In genomic region chr22:38815844-38816243, GRCh38 we compare ENCODE assay signal across 23 cellular contexts. TPM values are rescaled to one million over a fixed set of nuclear protein-coding genes. Genes with fewer than 3 reads are reported as not detected.
A peak's percentile ranks its signal among the peaks of the same experiment; 100 is the strongest.
DNase-seq lines count a peak whose midpoint lies in the region; ATAC-seq, FAIRE-seq and TF ChIP-seq lines count a peak whose summit lies in the region.
"Had no signal": no experiment of that assay in that cellular context is flagged by ENCODE, and none has a peak within 500 bp of the region (broad histone marks: within the 10 kb centered on the region; RNA-seq: fewer than 3 reads in every experiment).

No MANE protein-coding gene starts in this region.

- FAIRE-seq in HepG2 (lab: Jason Lieb, UNC) = no peak
- no peak for FAIRE-seq in K562 (lab: Jason Lieb, UNC)
- FAIRE-seq: D721Med, G401.6, GM12891, GM19239 had no signal

- TF ChIP-seq RAD21 in HepG2 (CRISPR knock-in tag; IDR thresholded peaks at IDR 0.05) (no peak), K562 (CRISPR knock-in tag; conservative IDR thresholded peaks at IDR 0.05 in 1 of 2, IDR thresholded peaks at IDR 0.05 in 1 of 2) (no peak)

- no peak for ATAC-seq in HepG2
- ATAC-seq in right lobe of liver = no peak
- ATAC-seq in K562 = no peak

- 17% methylated on average over 1 of the region's 1 CpG for whole genome bisulfite sequencing in HepG2 (ENCODE audit: low lambda C conversion rate)
- WGBS in right lobe of liver (ENCODE audit: insufficient coverage, low coverage, low lambda C conversion rate, missing lambda C conversion rate) = 0% methylated on average over 1 of the region's 1 CpG
- 8% methylated on average over 1 of the region's 1 CpG for WGBS in K562 (ENCODE audit: insufficient coverage, low coverage, missing lambda C conversion rate)

- H3K4me3 ChIP-seq in HepG2 (replicated peaks in 1 of 3; ENCODE audit: insufficient read depth in 1 of 3, low read depth in 2 of 3, low read length in 3 of 3) = no peak overlapping the region
- no peak overlapping the region for H3K4me3 ChIP-seq in right lobe of liver
- no peak overlapping the region for H3K4me3 ChIP-seq in H7 (ENCODE audit: insufficient read depth, low read depth, low read length)
- no peak overlapping the region for H3K4me3 ChIP-seq in K562
- no peak overlapping the region for H3K4me3 ChIP-seq in effector memory CD4-positive, alpha-beta T cell (ENCODE audit: insufficient read depth, low read depth, low read length, poor library complexity, severe bottlenecking)
- H3K4me3 ChIP-seq: BLaER1 had no signal

- no peak for TF ChIP-seq CTCF in HepG2 (CRISPR knock-in tag; IDR thresholded peaks at IDR 0.05)
- no peak for TF ChIP-seq CTCF in right lobe of liver (IDR thresholded peaks at IDR 0.05)
- no peak for TF ChIP-seq CTCF in K562 (IDR thresholded peaks at IDR 0.05 in 2 of 3, conservative IDR thresholded peaks at IDR 0.05 in 1 of 3; ENCODE audit: insufficient read depth in 2 of 3, low read depth in 1 of 3, low read length in 3 of 3)

- no peak overlapping the region for H2AFZ ChIP-seq in HepG2 (ENCODE audit: low read length)
- H2AFZ ChIP-seq in K562 (ENCODE audit: low read depth, low read length) = no peak overlapping the region

- DNase-seq in HepG2 (ENCODE audit: low spot score) (no peak), right lobe of liver (no peak), H7 (peak; percentile 21), K562 (ENCODE audit: extremely low read depth in 1 of 4, low spot score in 3 of 4) (no peak), NCI-H2171 (lab: John Stamatoyannopoulos, UW) (no peak)
- DNase-seq in effector memory CD4-positive, alpha-beta T cell = no peak
- DNase-seq: ACHN; BE2C; C1 segment of cervical spinal cord; Caco-2; Calu3; CD4-positive, alpha-beta memory T cell; CD4-positive, CD25-positive, alpha-beta regulatory T cell; CD8-positive, alpha-beta memory T cell; DMS79 treated with DMSO at 0.1 percent for 48 hours; GF-D8 had no signal

- H3K4me1 ChIP-seq in HepG2 (ENCODE audit: insufficient read depth, low read length) (no peaks in the 10 kb centered on the region), right lobe of liver (no peaks in the 10 kb centered on the region), K562 (replicated peaks in 1 of 2; ENCODE audit: control insufficient read depth in 2 of 2, insufficient read depth in 2 of 2, low read length in 2 of 2) (no peaks in the 10 kb centered on the region)
- H3K4me1 ChIP-seq in effector memory CD4-positive, alpha-beta T cell (ENCODE audit: control insufficient read depth, insufficient read depth, low read length, poor library complexity, severe bottlenecking) = no peaks in the 10 kb centered on the region
- H3K4me1 ChIP-seq: Caco-2 had no signal

- TF ChIP-seq EP300 in HepG2 (IDR thresholded peaks at IDR 0.05; ENCODE audit: low read depth in 2 of 2, low read length in 2 of 2) (no peak), HepG2 (CRISPR knock-in tag; IDR thresholded peaks at IDR 0.05; ENCODE audit: borderline replicate concordance) (no peak), K562 (IDR thresholded peaks at IDR 0.05; ENCODE audit: low read length) (no peak)

- POLR2A ChIA-PET in HepG2 (lab: Yijun Ruan, JAX) (no interaction called here), K562 (lab: Yijun Ruan, JAX) (interaction anchor here (1.2 kb wide), 1 partner anchor 58 kb away, joined by 3 read pairs; no protein-coding TSS in a partner anchor)

- intact Hi-C loops in HepG2 (cut with micrococcal nuclease; ENCODE audit: unreplicated experiment) (no loop called here), right lobe of liver (cut with DNase I) (no loop called here), K562 (cut with micrococcal nuclease) (no loop called here)

- H3K9ac ChIP-seq in HepG2 (ENCODE audit: insufficient read depth, low read depth, low read length) (no peak overlapping the region), K562 (ENCODE audit: insufficient read depth in 1 of 2, low read depth in 2 of 2, low read length in 2 of 2) (no peak overlapping the region)
- H3K9ac ChIP-seq: BLaER1 had no signal

- H4K20me1 ChIP-seq in HepG2 (ENCODE audit: insufficient read depth, low read length) (no peaks in the 10 kb centered on the region), K562 (replicated peaks; ENCODE audit: control insufficient read depth, insufficient read depth, low read length) (no peaks in the 10 kb centered on the region)
- H4K20me1 ChIP-seq: BLaER1 had no signal

- no peak overlapping the region for H3K4me2 ChIP-seq in HepG2 (ENCODE audit: low read depth, low read length)
- H3K4me2 ChIP-seq in K562 (ENCODE audit: insufficient read depth, low read length) = no peak overlapping the region
- H3K4me2 ChIP-seq: BLaER1 had no signal

- no peaks in the 10 kb centered on the region for H3K9me1 ChIP-seq in K562 (ENCODE audit: control insufficient read depth, insufficient read depth, low read length)

- in situ Hi-C loops in HepG2 (cut with HindIII; ENCODE audit: extremely low pct_ligation_motif_present, low pct_unique_long_range_greater_than_20kb) (no loop called here), K562 (cut with MboI) (no loop called here)

- H3K79me2 ChIP-seq in HepG2 (ENCODE audit: insufficient read depth, low read length) (no peaks in the 10 kb centered on the region), K562 (ENCODE audit: control insufficient read depth, insufficient read depth, low read length) (no peaks in the 10 kb centered on the region)

- BruUV-seq in HepG2 (replicated peaks; lab: Mats Ljungman, UMichigan) = no TSS peak
- no TSS peak for BruUV-seq in K562 (replicated peaks; lab: Mats Ljungman, UMichigan)

- H3K36me3 ChIP-seq in HepG2 (replicated peaks in 1 of 2; ENCODE audit: control insufficient read depth in 1 of 2, insufficient read depth in 2 of 2, low read length in 2 of 2) (no peaks in the 10 kb centered on the region), right lobe of liver (no peaks in the 10 kb centered on the region), H7 (replicated peaks; ENCODE audit: control insufficient read depth, insufficient read depth, low read length) (no peaks in the 10 kb centered on the region), K562 (ENCODE audit: control insufficient read depth, insufficient read depth, low read length) (no peaks in the 10 kb centered on the region)
- H3K36me3 ChIP-seq in effector memory CD4-positive, alpha-beta T cell (ENCODE audit: control insufficient read depth, insufficient read depth, low read length) = no peaks in the 10 kb centered on the region
- H3K36me3 ChIP-seq: BE2C, BLaER1 had no signal

- CTCF ChIA-PET in HepG2 (lab: Yijun Ruan, JAX; ENCODE audit: low intra/inter-chr PET ratio, low total read pairs) = no interaction called here
- CTCF ChIA-PET in K562 (lab: Yijun Ruan, JAX; ENCODE audit: low intra/inter-chr PET ratio) = no interaction called here

- TF ChIP-seq POLR2A in HepG2 (IDR thresholded peaks at IDR 0.05; ENCODE audit: insufficient read depth in 1 of 2, low read depth in 2 of 2, low read length in 2 of 2) = no peak
- TF ChIP-seq POLR2A in right lobe of liver (IDR thresholded peaks at IDR 0.05) = no peak
- TF ChIP-seq POLR2A in K562 (conservative IDR thresholded peaks at IDR 0.05) = no peak

- H3K9me3 ChIP-seq in HepG2 (ENCODE audit: low read length) (no peaks in the 10 kb centered on the region), right lobe of liver (no peaks in the 10 kb centered on the region), K562 (replicated peaks; ENCODE audit: control insufficient read depth, insufficient read depth, low read depth, low read length) (no peaks in the 10 kb centered on the region)
- H3K9me3 ChIP-seq in effector memory CD4-positive, alpha-beta T cell (ENCODE audit: control insufficient read depth, low read length) = no peaks in the 10 kb centered on the region
- H3K9me3 ChIP-seq: BE2C, Caco-2 had no signal

- H3K27ac ChIP-seq in HepG2 (ENCODE audit: extremely low read length, insufficient read depth, low read length) = no peak overlapping the region
- no peak overlapping the region for H3K27ac ChIP-seq in right lobe of liver
- no peak overlapping the region for H3K27ac ChIP-seq in K562 (ENCODE audit: extremely low read depth, low read depth, low read length)
- H3K27ac ChIP-seq in effector memory CD4-positive, alpha-beta T cell (ENCODE audit: insufficient read depth, low read length, poor library complexity, severe bottlenecking) = no peak overlapping the region
- H3K27ac ChIP-seq: 22Rv1, BLaER1 had no signal

- H3K27me3 ChIP-seq in HepG2 (ENCODE audit: control insufficient read depth in 1 of 2, insufficient read depth in 2 of 2, low read length in 2 of 2) (peaks cover 0 to 5% of the 10 kb centered on the region in 2 experiments; a peak in 1 of 5 replicates), right lobe of liver (no peaks in the 10 kb centered on the region), H7 (ENCODE audit: control insufficient read depth, insufficient read depth, low read length) (no peaks in the 10 kb centered on the region), K562 (ENCODE audit: control insufficient read depth in 2 of 2, insufficient read depth in 2 of 2, low read length in 2 of 2) (peaks cover 0 to 21% of the 10 kb centered on the region in 2 experiments; a peak in 4 of 5 replicates)
- H3K27me3 ChIP-seq in effector memory CD4-positive, alpha-beta T cell (replicated peaks; ENCODE audit: control insufficient read depth, insufficient read depth, low read length, poor library complexity, severe bottlenecking) = no peaks in the 10 kb centered on the region
- H3K27me3 ChIP-seq: BE2C, BLaER1 had no signal

RNA-seq across cellular contexts. Expression of gene DNAL4, which starts 21.9 kb away (rescaled TPM):
- total RNA-seq in HepG2 (2016; rRNA removed; fragmentation: Illumina TruSeq; extraction: Trizol) (8.0 and 8.8 TPM in 2 replicates), right lobe of liver (1 to 10 TPM; 2.0 to 6.2 (median 5.1) TPM), K562 (2014; rRNA removed) (5.2 and 7.5 TPM in 2 replicates), K562 (2014; rRNA removed; fragmentation: Illumina TruSeq; extraction: Trizol) (4.2 and 4.7 TPM in 2 replicates), K562 (2015; rRNA removed; fragmentation: Illumina TruSeq; extraction: Trizol) (4.7 and 5.6 TPM in 2 replicates), K562 (2021) (5.9 and 6.1 TPM in 2 replicates)
- 8.4 and 10.6 TPM in 2 replicates for total RNA-seq in HepG2 (2016; cell fraction: cytosol; rRNA removed; fragmentation: Illumina TruSeq; extraction: Trizol; ENCODE audit: low read depth)
- total RNA-seq in HepG2 (2016; cell fraction: insoluble cytoplasmic fraction; rRNA removed; fragmentation: Illumina TruSeq; extraction: Trizol) = 7.8 and 8.3 TPM in 2 replicates
- 15.9 and 18.1 TPM in 2 replicates for total RNA-seq in HepG2 (2016; cell fraction: membrane; rRNA removed; fragmentation: Illumina TruSeq; extraction: Trizol)
- total RNA-seq in HepG2 (2016; cell fraction: nucleus; rRNA removed; fragmentation: Illumina TruSeq; extraction: Trizol) = 3.2 and 3.8 TPM in 2 replicates
- polyA plus RNA-seq in HepG2 (2011; rRNA removed) (9.0 and 10.7 TPM in 2 replicates), K562 (2011; rRNA removed) (6.9 and 8.9 TPM in 2 replicates), K562 (2014; fragmentation: Illumina TruSeq; extraction: Trizol) (9.4 and 11.3 TPM in 2 replicates), K562 (2014; fragmentation: Nextera tagmentation; extraction: Ambion mirVana) (under 1 TPM; 0.20 to 0.70 TPM), K562 (2014; rRNA removed) (7.8 and 8.3 TPM in 2 replicates)
- 11.6 and 14.0 TPM in 2 replicates for polyA plus RNA-seq in HepG2 (2011; cell fraction: cytosol; rRNA removed)
- 6.6 and 8.0 TPM in 2 replicates for polyA plus RNA-seq in HepG2 (2011; cell fraction: nucleus; rRNA removed)
- 4.6 and 5.9 TPM in 2 replicates for polyA plus RNA-seq in HepG2 (2012)
- polyA plus RNA-seq in HepG2 (2016; cell fraction: cytosol; fragmentation: Illumina TruSeq; extraction: Trizol; ENCODE audit: low read depth) = 10.5 and 11.9 TPM in 2 replicates
- polyA plus RNA-seq in HepG2 (2016; cell fraction: insoluble cytoplasmic fraction; fragmentation: Illumina TruSeq; extraction: Trizol; ENCODE audit: low read depth) = 7.7 and 9.2 TPM in 2 replicates
- 13.7 and 14.4 TPM in 2 replicates for polyA plus RNA-seq in HepG2 (2016; cell fraction: membrane; fragmentation: Illumina TruSeq; extraction: Trizol; ENCODE audit: low read depth)
- 5.5 and 8.1 TPM in 2 replicates for polyA plus RNA-seq in HepG2 (2016; cell fraction: nucleus; fragmentation: Illumina TruSeq; extraction: Trizol; ENCODE audit: insufficient read depth, low read depth)
- 6.9 and 10.7 TPM in 2 replicates for polyA minus RNA-seq in HepG2 (2011; rRNA and poly(A)+ RNA removed; ENCODE audit: low replicate concordance)
- polyA minus RNA-seq in HepG2 (2011; cell fraction: cytosol; rRNA and poly(A)+ RNA removed) = 1.5 and 2.4 TPM in 2 replicates
- 1.0 and 1.5 TPM in 2 replicates for polyA minus RNA-seq in HepG2 (2011; cell fraction: nucleus; rRNA and poly(A)+ RNA removed)
- total RNA-seq in H7 (2014; rRNA removed; shearing (Covaris generic)) = 19.0 and 26.8 TPM in 2 replicates
- 3.5 and 3.8 TPM in 2 replicates for total RNA-seq in K562 (2011; cell fraction: chromatin; rRNA removed; ENCODE audit: low replicate concordance)
- total RNA-seq in K562 (2011; cell fraction: nucleolus; rRNA removed) = 4.2 and 5.8 TPM in 2 replicates
- total RNA-seq in K562 (2011; cell fraction: nucleoplasm; rRNA removed) = 4.4 and 4.5 TPM in 2 replicates
- polyA plus RNA-seq in K562 (2011; cell fraction: cytosol; rRNA removed) = 10.5 and 12.7 TPM in 2 replicates
- polyA plus RNA-seq in K562 (2011; cell fraction: nucleus; rRNA removed) = 8.2 and 8.3 TPM in 2 replicates
- 6.6 and 12.2 TPM in 2 replicates for polyA plus RNA-seq in K562 (2012)
- polyA minus RNA-seq in K562 (2011; rRNA and poly(A)+ RNA removed) = 3.1 and 3.3 TPM in 2 replicates
- polyA minus RNA-seq in K562 (2011; cell fraction: cytosol; rRNA and poly(A)+ RNA removed) = 1.7 and 1.8 TPM in 2 replicates
- polyA minus RNA-seq in K562 (2011; cell fraction: nucleus; rRNA and poly(A)+ RNA removed) = 1.8 and 2.8 TPM in 2 replicates

RNA-seq across cellular contexts. Expression of gene NPTXR, which starts 28.0 kb away (rescaled TPM):
- total RNA-seq in HepG2 (2016; rRNA removed; fragmentation: Illumina TruSeq; extraction: Trizol) (2.5 and 2.6 TPM in 2 replicates), right lobe of liver (under 1 TPM; 0.18 to 0.68 (median 0.28) TPM), K562 (2014; rRNA removed) (1.0 and 1.1 TPM in 2 replicates), K562 (2014; rRNA removed; fragmentation: Illumina TruSeq; extraction: Trizol) (0.51 and 0.54 TPM in 2 replicates), K562 (2015; rRNA removed; fragmentation: Illumina TruSeq; extraction: Trizol) (0.65 and 0.72 TPM in 2 replicates), K562 (2021) (3.0 and 3.1 TPM in 2 replicates)
- 0.44 and 0.51 TPM in 2 replicates for total RNA-seq in HepG2 (2016; cell fraction: cytosol; rRNA removed; fragmentation: Illumina TruSeq; extraction: Trizol; ENCODE audit: low read depth)
- 2.1 and 2.5 TPM in 2 replicates for total RNA-seq in HepG2 (2016; cell fraction: insoluble cytoplasmic fraction; rRNA removed; fragmentation: Illumina TruSeq; extraction: Trizol)
- total RNA-seq in HepG2 (2016; cell fraction: membrane; rRNA removed; fragmentation: Illumina TruSeq; extraction: Trizol) = 2.4 TPM in 2 replicates
- 5.7 and 7.1 TPM in 2 replicates for total RNA-seq in HepG2 (2016; cell fraction: nucleus; rRNA removed; fragmentation: Illumina TruSeq; extraction: Trizol)
- polyA plus RNA-seq in HepG2 (2011; rRNA removed) (4.8 and 6.7 TPM in 2 replicates), K562 (2011; rRNA removed) (1.8 and 3.3 TPM in 2 replicates), K562 (2014; fragmentation: Illumina TruSeq; extraction: Trizol) (2.3 and 2.6 TPM in 2 replicates), K562 (2014; fragmentation: Nextera tagmentation; extraction: Ambion mirVana) (under 1 TPM; 0.01 to 0.10 TPM), K562 (2014; rRNA removed) (1.5 and 1.7 TPM in 2 replicates)
- 4.4 and 4.7 TPM in 2 replicates for polyA plus RNA-seq in HepG2 (2011; cell fraction: cytosol; rRNA removed)
- polyA plus RNA-seq in HepG2 (2011; cell fraction: nucleus; rRNA removed) = 7.5 and 8.6 TPM in 2 replicates
- 13.2 and 13.3 TPM in 2 replicates for polyA plus RNA-seq in HepG2 (2012)
- polyA plus RNA-seq in HepG2 (2016; cell fraction: cytosol; fragmentation: Illumina TruSeq; extraction: Trizol; ENCODE audit: low read depth) = 0.61 and 0.71 TPM in 2 replicates
- polyA plus RNA-seq in HepG2 (2016; cell fraction: insoluble cytoplasmic fraction; fragmentation: Illumina TruSeq; extraction: Trizol; ENCODE audit: low read depth) = 3.2 and 4.5 TPM in 2 replicates
- polyA plus RNA-seq in HepG2 (2016; cell fraction: membrane; fragmentation: Illumina TruSeq; extraction: Trizol; ENCODE audit: low read depth) = 1.6 and 1.8 TPM in 2 replicates
- 13.4 and 14.4 TPM in 2 replicates for polyA plus RNA-seq in HepG2 (2016; cell fraction: nucleus; fragmentation: Illumina TruSeq; extraction: Trizol; ENCODE audit: insufficient read depth, low read depth)
- polyA minus RNA-seq in HepG2 (2011; rRNA and poly(A)+ RNA removed; ENCODE audit: low replicate concordance) = 2.5 and 11.6 TPM in 2 replicates
- polyA minus RNA-seq in HepG2 (2011; cell fraction: cytosol; rRNA and poly(A)+ RNA removed) = 6.9 and 7.3 TPM in 2 replicates
- 2.4 and 3.4 TPM in 2 replicates for polyA minus RNA-seq in HepG2 (2011; cell fraction: nucleus; rRNA and poly(A)+ RNA removed)
- 3.6 and 3.7 TPM in 2 replicates for total RNA-seq in H7 (2014; rRNA removed; shearing (Covaris generic))
- 1.3 and 3.0 TPM in 2 replicates for total RNA-seq in K562 (2011; cell fraction: chromatin; rRNA removed; ENCODE audit: low replicate concordance)
- total RNA-seq in K562 (2011; cell fraction: nucleolus; rRNA removed) = 3.0 and 3.3 TPM in 2 replicates
- 2.9 and 4.0 TPM in 2 replicates for total RNA-seq in K562 (2011; cell fraction: nucleoplasm; rRNA removed)
- 2.5 and 2.8 TPM in 2 replicates for polyA plus RNA-seq in K562 (2011; cell fraction: cytosol; rRNA removed)
- 2.1 and 2.8 TPM in 2 replicates for polyA plus RNA-seq in K562 (2011; cell fraction: nucleus; rRNA removed)
- polyA plus RNA-seq in K562 (2012) = 1.7 and 3.2 TPM in 2 replicates
- polyA minus RNA-seq in K562 (2011; rRNA and poly(A)+ RNA removed) = 1.9 and 2.7 TPM in 2 replicates
- 2.6 and 4.7 TPM in 2 replicates for polyA minus RNA-seq in K562 (2011; cell fraction: cytosol; rRNA and poly(A)+ RNA removed)
- 0.94 and 1.00 TPM in 2 replicates for polyA minus RNA-seq in K562 (2011; cell fraction: nucleus; rRNA and poly(A)+ RNA removed)
- polyA plus RNA-seq: CD14-positive monocyte had no signal

RNA-seq across cellular contexts. Expression of gene CBX6, which starts 56.2 kb away (rescaled TPM):
- 4.7 and 6.5 TPM in 2 replicates for total RNA-seq in HepG2 (2016; rRNA removed; fragmentation: Illumina TruSeq; extraction: Trizol)
- 0.51 and 0.79 TPM in 2 replicates for total RNA-seq in HepG2 (2016; cell fraction: cytosol; rRNA removed; fragmentation: Illumina TruSeq; extraction: Trizol; ENCODE audit: low read depth)
- 4.0 and 6.6 TPM in 2 replicates for total RNA-seq in HepG2 (2016; cell fraction: insoluble cytoplasmic fraction; rRNA removed; fragmentation: Illumina TruSeq; extraction: Trizol)
- total RNA-seq in HepG2 (2016; cell fraction: membrane; rRNA removed; fragmentation: Illumina TruSeq; extraction: Trizol) = 2.0 TPM in 2 replicates
- 7.6 and 8.9 TPM in 2 replicates for total RNA-seq in HepG2 (2016; cell fraction: nucleus; rRNA removed; fragmentation: Illumina TruSeq; extraction: Trizol)
- polyA plus RNA-seq in HepG2 (2011; rRNA removed) = 1.7 and 2.6 TPM in 2 replicates
- 1.2 and 1.3 TPM in 2 replicates for polyA plus RNA-seq in HepG2 (2011; cell fraction: cytosol; rRNA removed)
- 13.0 and 15.1 TPM in 2 replicates for polyA plus RNA-seq in HepG2 (2011; cell fraction: nucleus; rRNA removed)
- polyA plus RNA-seq in HepG2 (2012) = 4.0 and 5.0 TPM in 2 replicates
- 0.35 and 0.47 TPM in 2 replicates for polyA plus RNA-seq in HepG2 (2016; cell fraction: cytosol; fragmentation: Illumina TruSeq; extraction: Trizol; ENCODE audit: low read depth)
- polyA plus RNA-seq in HepG2 (2016; cell fraction: insoluble cytoplasmic fraction; fragmentation: Illumina TruSeq; extraction: Trizol; ENCODE audit: low read depth) = 3.9 and 4.7 TPM in 2 replicates
- 0.98 and 1.0 TPM in 2 replicates for polyA plus RNA-seq in HepG2 (2016; cell fraction: membrane; fragmentation: Illumina TruSeq; extraction: Trizol; ENCODE audit: low read depth)
- 13.0 and 13.1 TPM in 2 replicates for polyA plus RNA-seq in HepG2 (2016; cell fraction: nucleus; fragmentation: Illumina TruSeq; extraction: Trizol; ENCODE audit: insufficient read depth, low read depth)
- 8.8 and 30.1 TPM in 2 replicates for polyA minus RNA-seq in HepG2 (2011; rRNA and poly(A)+ RNA removed; ENCODE audit: low replicate concordance)
- 5.5 and 5.9 TPM in 2 replicates for polyA minus RNA-seq in HepG2 (2011; cell fraction: cytosol; rRNA and poly(A)+ RNA removed)
- 9.9 and 16.2 TPM in 2 replicates for polyA minus RNA-seq in HepG2 (2011; cell fraction: nucleus; rRNA and poly(A)+ RNA removed)
- 10 to 100 TPM in 4 of 6 experiments, 1 to 10 TPM in 2; 7.8 to 22.5 (median 12.1) TPM for total RNA-seq in right lobe of liver
- total RNA-seq in H7 (2014; rRNA removed; shearing (Covaris generic)) = 18.3 and 19.2 TPM in 2 replicates
- total RNA-seq in K562 (2011; cell fraction: chromatin; rRNA removed; ENCODE audit: low replicate concordance) = 20.8 and 48.0 TPM in 2 replicates
- total RNA-seq in K562 (2011; cell fraction: nucleolus; rRNA removed) = 32.9 and 39.0 TPM in 2 replicates
- total RNA-seq in K562 (2011; cell fraction: nucleoplasm; rRNA removed) = 29.8 and 36.5 TPM in 2 replicates
- total RNA-seq in K562 (2014; rRNA removed) = 14.6 and 18.4 TPM in 2 replicates
- total RNA-seq in K562 (2014; rRNA removed; fragmentation: Illumina TruSeq; extraction: Trizol) = 7.4 and 8.0 TPM in 2 replicates
- 10.7 and 11.2 TPM in 2 replicates for total RNA-seq in K562 (2015; rRNA removed; fragmentation: Illumina TruSeq; extraction: Trizol)
- total RNA-seq in K562 (2021) = 29.4 and 31.6 TPM in 2 replicates
- polyA plus RNA-seq in K562 (2011; rRNA removed) = 3.3 TPM in 2 replicates
- 2.4 and 7.2 TPM in 2 replicates for polyA plus RNA-seq in K562 (2011; cell fraction: cytosol; rRNA removed)
- 12.5 and 31.3 TPM in 2 replicates for polyA plus RNA-seq in K562 (2011; cell fraction: nucleus; rRNA removed)
- polyA plus RNA-seq in K562 (2012) = 6.6 and 8.2 TPM in 2 replicates
- 7.2 and 10.0 TPM in 2 replicates for polyA plus RNA-seq in K562 (2014; fragmentation: Illumina TruSeq; extraction: Trizol)
- 1 to 10 TPM in 1 of 2 experiments, under 1 TPM in 1; 0.75 to 1.2 TPM for polyA plus RNA-seq in K562 (2014; fragmentation: Nextera tagmentation; extraction: Ambion mirVana)
- 8.0 and 9.0 TPM in 2 replicates for polyA plus RNA-seq in K562 (2014; rRNA removed)
- 6.9 and 8.8 TPM in 2 replicates for polyA minus RNA-seq in K562 (2011; rRNA and poly(A)+ RNA removed)
- 12.9 and 18.3 TPM in 2 replicates for polyA minus RNA-seq in K562 (2011; cell fraction: cytosol; rRNA and poly(A)+ RNA removed)
- 24.7 and 27.6 TPM in 2 replicates for polyA minus RNA-seq in K562 (2011; cell fraction: nucleus; rRNA and poly(A)+ RNA removed)

Comparison
In these comparisons a context has a peak if more than half of its experiments do, and no peak if none do; other contexts are left out.
1. Of the 241 proteins assayed by ChIP-seq in both HepG2 and K562: peak only in HepG2: none; only in K562: MAFG; in both: MAFF and MAFK; in neither: 238.